8 cellular contexts compared by ENCODE assay signal in genomic region chr10:76902949-76903348, GRCh38.
DNase-seq lines count a peak whose midpoint lies in the region; ATAC-seq and TF ChIP-seq lines count a peak whose summit lies in the region.

No MANE protein-coding gene starts in this region.

- H3K4me1 ChIP-seq in left lung, result no peaks in the 10 kb centered on the region
- H3K4me1 ChIP-seq in suprapubic skin, result no peaks in the 10 kb centered on the region

- peak; percentile 50 for ATAC-seq in activated B cell treated with CpG ODN at 0.5 μM for 24 hours (ENCODE audit: low read depth)
- ATAC-seq in left lung, result peak; percentile 30
- ATAC-seq in GM18502 (IDR thresholded peaks at IDR 0.05; ENCODE audit: poor library complexity, unreplicated experiment), result no peak
- ATAC-seq in HG02981 (IDR thresholded peaks at IDR 0.05; ENCODE audit: unreplicated experiment), result no peak

- H3K27ac Mint-ChIP-seq in activated B cell treated with CpG ODN at 0.5 μM for 24 hours, result no peak overlapping the region

- H3K27ac ChIP-seq in left lung (no peak overlapping the region), suprapubic skin (no peak overlapping the region)

- CTCF ChIA-PET in activated B cell treated with CpG ODN at 0.5 μM for 24 hours (lab: Charles Lee), result interaction anchor here (0.8 to 1.6 kb wide), 3 partner anchors 9 to 356 kb away, joined by 3 to 5 read pairs (median 3); no protein-coding TSS in a partner anchor

- H3K9me3 Mint-ChIP-seq in activated B cell treated with CpG ODN at 0.5 μM for 24 hours, result no peaks in the 10 kb centered on the region

- no peaks in the 10 kb centered on the region for H3K36me3 ChIP-seq in left lung
- no peaks in the 10 kb centered on the region for H3K36me3 ChIP-seq in suprapubic skin

- no peak for TF ChIP-seq EP300 in Ishikawa (IDR thresholded peaks at IDR 0.05; ENCODE audit: borderline replicate concordance)
- TF ChIP-seq EP300 in suprapubic skin (IDR thresholded peaks at IDR 0.05), result no peak

- no peak for TF ChIP-seq POLR2A in suprapubic skin (IDR thresholded peaks at IDR 0.05)

- DNase-seq in D341Med (ENCODE audit: low spot score) (peak; percentile 66), activated B cell treated with CpG ODN at 0.5 μM for 24 hours (no peak), left lung (peak in 1 of 2 donors; percentile 75), suprapubic skin (ENCODE audit: low spot score in 2 of 2) (no peak), NCI-H2196 (lab: John Stamatoyannopoulos, UW; ENCODE audit: unreplicated experiment) (no peak)

- H3K4me3 Mint-ChIP-seq in activated B cell treated with CpG ODN at 0.5 μM for 24 hours, result no peak overlapping the region

- no peaks in the 10 kb centered on the region for H3K9me3 ChIP-seq in left lung
- no peaks in the 10 kb centered on the region for H3K9me3 ChIP-seq in suprapubic skin

- no peaks in the 10 kb centered on the region for H3K27me3 ChIP-seq in left lung
- no peaks in the 10 kb centered on the region for H3K27me3 ChIP-seq in suprapubic skin

- POLR2A ChIA-PET in activated B cell treated with CpG ODN at 0.5 μM for 24 hours (lab: Charles Lee), result no interaction called here

- intact Hi-C loops in activated B cell treated with CpG ODN at 0.5 μM for 24 hours (cut with micrococcal nuclease) (loop anchor here (5.0 kb wide), 1 partner anchor 271 kb away; no protein-coding TSS in a partner anchor), left lung (cut with DNase I) (no loop called here)

- WGBS in suprapubic skin, result 64% methylated on average over 10 of the region's 10 CpGs

- no peak overlapping the region for H3K4me3 ChIP-seq in left lung
- no peak overlapping the region for H3K4me3 ChIP-seq in suprapubic skin

- peaks cover 1% of the 10 kb centered on the region for H3K4me1 Mint-ChIP-seq in activated B cell treated with CpG ODN at 0.5 μM for 24 hours

- no peaks in the 10 kb centered on the region for H3K36me3 Mint-ChIP-seq in activated B cell treated with CpG ODN at 0.5 μM for 24 hours (ENCODE audit: low read depth)

- no peaks in the 10 kb centered on the region for H3K27me3 Mint-ChIP-seq in activated B cell treated with CpG ODN at 0.5 μM for 24 hours

- TF ChIP-seq RAD21 in Ishikawa (IDR thresholded peaks at IDR 0.05; ENCODE audit: low read depth), result peak; percentile 73

- no peak for TF ChIP-seq CTCF in activated B cell treated with CpG ODN at 0.5 μM for 24 hours (IDR thresholded peaks at IDR 0.05)
- TF ChIP-seq CTCF in left lung (IDR thresholded peaks at IDR 0.05), result no peak
- TF ChIP-seq CTCF in suprapubic skin (IDR thresholded peaks at IDR 0.05), result no peak

TF ChIP-seq in Ishikawa, 13 proteins besides CTCF, POLR2A, EP300 and RAD21:
- TF ChIP-seq TCF12 (IDR thresholded peaks at IDR 0.05; ENCODE audit: low read depth) (no peak), ZBTB7A (IDR thresholded peaks at IDR 0.05; ENCODE audit: low read depth) (no peak), CREB1 (IDR thresholded peaks at IDR 0.05; ENCODE audit: low read depth) (no peak), USF1 (IDR thresholded peaks at IDR 0.05) (no peak), EGR1 (IDR thresholded peaks at IDR 0.05) (no peak), TEAD4 (IDR thresholded peaks at IDR 0.05) (no peak), CEBPB (IDR thresholded peaks at IDR 0.05) (no peak), NFIC (IDR thresholded peaks at IDR 0.05) (no peak), YY1 (IDR thresholded peaks at IDR 0.05; ENCODE audit: low read depth) (no peak), TAF1 (IDR thresholded peaks at IDR 0.05; ENCODE audit: low read depth) (no peak), FOXM1 (IDR thresholded peaks at IDR 0.05; ENCODE audit: borderline replicate concordance, low read depth) (no peak)
- TF ChIP-seq, protein P1, sequence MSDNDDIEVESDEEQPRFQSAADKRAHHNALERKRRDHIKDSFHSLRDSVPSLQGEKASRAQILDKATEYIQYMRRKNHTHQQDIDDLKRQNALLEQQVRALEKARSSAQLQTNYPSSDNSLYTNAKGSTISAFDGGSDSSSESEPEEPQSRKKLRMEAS (IDR thresholded peaks at IDR 0.05), result no peak
- TF ChIP-seq, protein P2, sequence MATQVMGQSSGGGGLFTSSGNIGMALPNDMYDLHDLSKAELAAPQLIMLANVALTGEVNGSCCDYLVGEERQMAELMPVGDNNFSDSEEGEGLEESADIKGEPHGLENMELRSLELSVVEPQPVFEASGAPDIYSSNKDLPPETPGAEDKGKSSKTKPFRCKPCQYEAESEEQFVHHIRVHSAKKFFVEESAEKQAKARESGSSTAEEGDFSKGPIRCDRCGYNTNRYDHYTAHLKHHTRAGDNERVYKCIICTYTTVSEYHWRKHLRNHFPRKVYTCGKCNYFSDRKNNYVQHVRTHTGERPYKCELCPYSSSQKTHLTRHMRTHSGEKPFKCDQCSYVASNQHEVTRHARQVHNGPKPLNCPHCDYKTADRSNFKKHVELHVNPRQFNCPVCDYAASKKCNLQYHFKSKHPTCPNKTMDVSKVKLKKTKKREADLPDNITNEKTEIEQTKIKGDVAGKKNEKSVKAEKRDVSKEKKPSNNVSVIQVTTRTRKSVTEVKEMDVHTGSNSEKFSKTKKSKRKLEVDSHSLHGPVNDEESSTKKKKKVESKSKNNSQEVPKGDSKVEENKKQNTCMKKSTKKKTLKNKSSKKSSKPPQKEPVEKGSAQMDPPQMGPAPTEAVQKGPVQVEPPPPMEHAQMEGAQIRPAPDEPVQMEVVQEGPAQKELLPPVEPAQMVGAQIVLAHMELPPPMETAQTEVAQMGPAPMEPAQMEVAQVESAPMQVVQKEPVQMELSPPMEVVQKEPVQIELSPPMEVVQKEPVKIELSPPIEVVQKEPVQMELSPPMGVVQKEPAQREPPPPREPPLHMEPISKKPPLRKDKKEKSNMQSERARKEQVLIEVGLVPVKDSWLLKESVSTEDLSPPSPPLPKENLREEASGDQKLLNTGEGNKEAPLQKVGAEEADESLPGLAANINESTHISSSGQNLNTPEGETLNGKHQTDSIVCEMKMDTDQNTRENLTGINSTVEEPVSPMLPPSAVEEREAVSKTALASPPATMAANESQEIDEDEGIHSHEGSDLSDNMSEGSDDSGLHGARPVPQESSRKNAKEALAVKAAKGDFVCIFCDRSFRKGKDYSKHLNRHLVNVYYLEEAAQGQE (IDR thresholded peaks at IDR 0.05; ENCODE audit: low read depth), result no peak
TF ChIP-seq in Ishikawa: peak in this region for 0.

Comparison
In these comparisons a context has a peak if more than half of its experiments do, and no peak if none do; other contexts are left out.
1. ATAC-seq: peak in activated B cell treated with CpG ODN at 0.5 μM for 24 hours (single experiment) and left lung (single experiment); none in GM18502 (single experiment) and HG02981 (single experiment).